1 cellular context compared by ENCODE assay signal in genomic region chr3:183428140-183429023, GRCh38.
TF ChIP-seq lines count a peak whose summit lies in the region.

A gene with protein sequence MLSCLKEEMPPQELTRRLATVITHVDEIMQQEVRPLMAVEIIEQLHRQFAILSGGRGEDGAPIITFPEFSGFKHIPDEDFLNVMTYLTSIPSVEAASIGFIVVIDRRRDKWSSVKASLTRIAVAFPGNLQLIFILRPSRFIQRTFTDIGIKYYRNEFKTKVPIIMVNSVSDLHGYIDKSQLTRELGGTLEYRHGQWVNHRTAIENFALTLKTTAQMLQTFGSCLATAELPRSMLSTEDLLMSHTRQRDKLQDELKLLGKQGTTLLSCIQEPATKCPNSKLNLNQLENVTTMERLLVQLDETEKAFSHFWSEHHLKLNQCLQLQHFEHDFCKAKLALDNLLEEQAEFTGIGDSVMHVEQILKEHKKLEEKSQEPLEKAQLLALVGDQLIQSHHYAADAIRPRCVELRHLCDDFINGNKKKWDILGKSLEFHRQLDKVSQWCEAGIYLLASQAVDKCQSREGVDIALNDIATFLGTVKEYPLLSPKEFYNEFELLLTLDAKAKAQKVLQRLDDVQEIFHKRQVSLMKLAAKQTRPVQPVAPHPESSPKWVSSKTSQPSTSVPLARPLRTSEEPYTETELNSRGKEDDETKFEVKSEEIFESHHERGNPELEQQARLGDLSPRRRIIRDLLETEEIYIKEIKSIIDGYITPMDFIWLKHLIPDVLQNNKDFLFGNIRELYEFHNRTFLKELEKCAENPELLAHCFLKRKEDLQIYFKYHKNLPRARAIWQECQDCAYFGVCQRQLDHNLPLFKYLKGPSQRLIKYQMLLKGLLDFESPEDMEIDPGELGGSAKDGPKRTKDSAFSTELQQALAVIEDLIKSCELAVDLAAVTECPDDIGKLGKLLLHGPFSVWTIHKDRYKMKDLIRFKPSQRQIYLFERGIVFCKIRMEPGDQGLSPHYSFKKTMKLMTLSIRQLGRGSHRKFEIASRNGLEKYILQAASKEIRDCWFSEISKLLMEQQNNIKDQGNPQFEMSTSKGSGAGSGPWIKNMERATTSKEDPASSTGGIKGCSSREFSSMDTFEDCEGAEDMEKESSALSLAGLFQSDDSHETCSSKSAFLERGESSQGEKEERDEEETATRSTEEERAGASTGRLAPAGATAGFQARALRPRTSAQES (minus strand): TSS chr3:183428619. CDS start chr3:183427977, 642 bp downstream.

TF ChIP-seq in HCT116, 20 proteins besides CTCF, POLR2A, EP300 and RAD21 (continued from another document):
- peak; percentile 77 for TF ChIP-seq SRF (IDR thresholded peaks at IDR 0.05; ENCODE audit: low read depth)
- TF ChIP-seq SIN3A (IDR thresholded peaks at IDR 0.05; ENCODE audit: low read depth), result no peak
- TF ChIP-seq ATF3 (IDR thresholded peaks at IDR 0.05), result no peak
- TF ChIP-seq TCF7L2 (IDR thresholded peaks at IDR 0.05; ENCODE audit: borderline replicate concordance, extremely low read depth, insufficient read depth, insufficient read length), result peak; percentile 44
- TF ChIP-seq YY1 (IDR thresholded peaks at IDR 0.05; ENCODE audit: extremely low read depth, insufficient replicate concordance, low read depth, low read length), result no peak
- TF ChIP-seq EZH2phosphoT487 (IDR thresholded peaks at IDR 0.05; ENCODE audit: borderline replicate concordance), result no peak
